In genomic region chr9:92657296-92658094, GRCh38 we compare ENCODE assay signal across 1 cellular context.
TF ChIP-seq lines count a peak whose summit lies in the region.

No MANE protein-coding gene starts in this region.

TF ChIP-seq in WTC11, 78 proteins besides CTCF, POLR2A, EP300 and RAD21 (continued from another document):
- TF ChIP-seq, protein P1, sequence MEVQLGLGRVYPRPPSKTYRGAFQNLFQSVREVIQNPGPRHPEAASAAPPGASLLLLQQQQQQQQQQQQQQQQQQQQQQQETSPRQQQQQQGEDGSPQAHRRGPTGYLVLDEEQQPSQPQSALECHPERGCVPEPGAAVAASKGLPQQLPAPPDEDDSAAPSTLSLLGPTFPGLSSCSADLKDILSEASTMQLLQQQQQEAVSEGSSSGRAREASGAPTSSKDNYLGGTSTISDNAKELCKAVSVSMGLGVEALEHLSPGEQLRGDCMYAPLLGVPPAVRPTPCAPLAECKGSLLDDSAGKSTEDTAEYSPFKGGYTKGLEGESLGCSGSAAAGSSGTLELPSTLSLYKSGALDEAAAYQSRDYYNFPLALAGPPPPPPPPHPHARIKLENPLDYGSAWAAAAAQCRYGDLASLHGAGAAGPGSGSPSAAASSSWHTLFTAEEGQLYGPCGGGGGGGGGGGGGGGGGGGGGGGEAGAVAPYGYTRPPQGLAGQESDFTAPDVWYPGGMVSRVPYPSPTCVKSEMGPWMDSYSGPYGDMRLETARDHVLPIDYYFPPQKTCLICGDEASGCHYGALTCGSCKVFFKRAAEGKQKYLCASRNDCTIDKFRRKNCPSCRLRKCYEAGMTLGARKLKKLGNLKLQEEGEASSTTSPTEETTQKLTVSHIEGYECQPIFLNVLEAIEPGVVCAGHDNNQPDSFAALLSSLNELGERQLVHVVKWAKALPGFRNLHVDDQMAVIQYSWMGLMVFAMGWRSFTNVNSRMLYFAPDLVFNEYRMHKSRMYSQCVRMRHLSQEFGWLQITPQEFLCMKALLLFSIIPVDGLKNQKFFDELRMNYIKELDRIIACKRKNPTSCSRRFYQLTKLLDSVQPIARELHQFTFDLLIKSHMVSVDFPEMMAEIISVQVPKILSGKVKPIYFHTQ (CRISPR knock-in tag; IDR thresholded peaks at IDR 0.05), result no peak
- TF ChIP-seq ZNF423 (CRISPR knock-in tag; IDR thresholded peaks at IDR 0.05) (no peak), TCF7 (CRISPR knock-in tag; IDR thresholded peaks at IDR 0.05; ENCODE audit: low read depth) (no peak), ZNF281 (CRISPR knock-in tag; IDR thresholded peaks at IDR 0.05) (no peak), CBFB (CRISPR knock-in tag; IDR thresholded peaks at IDR 0.05; ENCODE audit: low read depth) (no peak), CREB1 (CRISPR knock-in tag; IDR thresholded peaks at IDR 0.05) (no peak), RORB (CRISPR knock-in tag; IDR thresholded peaks at IDR 0.05) (no peak), ETV6 (CRISPR knock-in tag; IDR thresholded peaks at IDR 0.05) (no peak), ZNF232 (CRISPR knock-in tag; IDR thresholded peaks at IDR 0.05) (no peak), MXD4 (CRISPR knock-in tag; IDR thresholded peaks at IDR 0.05; ENCODE audit: borderline replicate concordance) (no peak)
- TF ChIP-seq, protein P2, sequence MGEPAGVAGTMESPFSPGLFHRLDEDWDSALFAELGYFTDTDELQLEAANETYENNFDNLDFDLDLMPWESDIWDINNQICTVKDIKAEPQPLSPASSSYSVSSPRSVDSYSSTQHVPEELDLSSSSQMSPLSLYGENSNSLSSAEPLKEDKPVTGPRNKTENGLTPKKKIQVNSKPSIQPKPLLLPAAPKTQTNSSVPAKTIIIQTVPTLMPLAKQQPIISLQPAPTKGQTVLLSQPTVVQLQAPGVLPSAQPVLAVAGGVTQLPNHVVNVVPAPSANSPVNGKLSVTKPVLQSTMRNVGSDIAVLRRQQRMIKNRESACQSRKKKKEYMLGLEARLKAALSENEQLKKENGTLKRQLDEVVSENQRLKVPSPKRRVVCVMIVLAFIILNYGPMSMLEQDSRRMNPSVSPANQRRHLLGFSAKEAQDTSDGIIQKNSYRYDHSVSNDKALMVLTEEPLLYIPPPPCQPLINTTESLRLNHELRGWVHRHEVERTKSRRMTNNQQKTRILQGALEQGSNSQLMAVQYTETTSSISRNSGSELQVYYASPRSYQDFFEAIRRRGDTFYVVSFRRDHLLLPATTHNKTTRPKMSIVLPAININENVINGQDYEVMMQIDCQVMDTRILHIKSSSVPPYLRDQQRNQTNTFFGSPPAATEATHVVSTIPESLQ (CRISPR knock-in tag; IDR thresholded peaks at IDR 0.05), result no peak
